Comparison of ENCODE assay signal across 16 cellular contexts in genomic region chr3:117871934-117872333, GRCh38.
DNase-seq lines count a peak whose midpoint lies in the region; ATAC-seq, FAIRE-seq and TF ChIP-seq lines count a peak whose summit lies in the region.
"Had no signal": no experiment of that assay in that cellular context is flagged by ENCODE, and none has a peak within 500 bp of the region (broad histone marks: within the 10 kb centered on the region; RNA-seq: fewer than 3 reads in every experiment).

No MANE protein-coding gene starts in this region.

- no peak for FAIRE-seq in bronchial epithelial cell (lab: Jason Lieb, UNC)
- FAIRE-seq: GM12891, H1, K562 had no signal

- TF ChIP-seq CTCF in bronchial epithelial cell (IDR thresholded peaks at IDR 0.05; ENCODE audit: insufficient read depth, low read length, severe bottlenecking), result no peak
- no peak for TF ChIP-seq CTCF in glutamatergic neuron (IDR thresholded peaks at IDR 0.05; ENCODE audit: partially characterized antibody, unreplicated experiment)
- TF ChIP-seq CTCF in neural progenitor cell (IDR thresholded peaks at IDR 0.05), result no peak

- H3F3A ChIP-seq in GM23248 (ENCODE audit: insufficient read depth) (peaks cover 9% of the 10 kb centered on the region), neural progenitor cell (ENCODE audit: low read depth) (peaks cover 16% of the 10 kb centered on the region)

- H3K4me1 Mint-ChIP-seq in glutamatergic neuron (ENCODE audit: low read depth, unreplicated experiment) (peaks cover 34% of the 10 kb centered on the region), neural progenitor cell (peaks cover 11% of the 10 kb centered on the region)
- H3K4me1 Mint-ChIP-seq in activated CD8-positive, alpha-beta memory T cell treated with anti-CD3 and anti-CD28 coated beads, Interleukin-2, amount 10 ng/mL, durations not matched to agents 7 days and 5 days, result no peaks in the 10 kb centered on the region
- H3K4me1 Mint-ChIP-seq: CD4-positive, CD25-positive, alpha-beta regulatory T cell had no signal

- H3K4me1 ChIP-seq in GM23248 (ENCODE audit: insufficient read depth), result peaks cover 15% of the 10 kb centered on the region; the same call in 1 of the 2 replicates
- peaks cover 32% of the 10 kb centered on the region for H3K4me1 ChIP-seq in neural progenitor cell

- H3K36me3 ChIP-seq in GM23248 (ENCODE audit: low read depth) (no peaks in the 10 kb centered on the region), bronchial epithelial cell (ENCODE audit: control insufficient read depth, insufficient read depth, low read length) (no peaks in the 10 kb centered on the region), neural progenitor cell (no peaks in the 10 kb centered on the region)
- H3K36me3 ChIP-seq: BLaER1 treated with 17β-estradiol and CSF1 and Interleukin-3, amounts not matched to agents 10 nM and 100 nM; HAP-1 had no signal

- no peaks in the 10 kb centered on the region for H3K27me3 ChIP-seq in GM23248 (replicated peaks; ENCODE audit: insufficient read depth)
- no peaks in the 10 kb centered on the region for H3K27me3 ChIP-seq in bronchial epithelial cell (ENCODE audit: control insufficient read depth, insufficient read depth, low read length)
- H3K27me3 ChIP-seq in neural progenitor cell, result no peaks in the 10 kb centered on the region
- H3K27me3 ChIP-seq: BLaER1 treated with 17β-estradiol and CSF1 and Interleukin-3, amounts not matched to agents 10 nM and 100 nM had no signal

- H3K4me2 ChIP-seq in GM23248 (ENCODE audit: unreplicated experiment) (peak overlapping the region; percentile 22), neural progenitor cell (no peak overlapping the region)
- H3K4me2 ChIP-seq: BLaER1 treated with 17β-estradiol and CSF1 and Interleukin-3, amounts not matched to agents 10 nM and 100 nM had no signal

- H3K27me3 Mint-ChIP-seq in glutamatergic neuron (ENCODE audit: unreplicated experiment) (no peaks in the 10 kb centered on the region), neural progenitor cell (ENCODE audit: insufficient read depth, low read depth) (no peaks in the 10 kb centered on the region)
- H3K27me3 Mint-ChIP-seq in activated CD8-positive, alpha-beta memory T cell treated with anti-CD3 and anti-CD28 coated beads, Interleukin-2, amount 10 ng/mL, durations not matched to agents 7 days and 5 days, result no peaks in the 10 kb centered on the region
- H3K27me3 Mint-ChIP-seq: CD4-positive, CD25-positive, alpha-beta regulatory T cell had no signal

- no peak overlapping the region for H3K4me3 Mint-ChIP-seq in glutamatergic neuron (ENCODE audit: unreplicated experiment)
- no peak overlapping the region for H3K4me3 Mint-ChIP-seq in neural progenitor cell
- no peak overlapping the region for H3K4me3 Mint-ChIP-seq in activated CD8-positive, alpha-beta memory T cell treated with anti-CD3 and anti-CD28 coated beads, Interleukin-2, amount 10 ng/mL, durations not matched to agents 7 days and 5 days
- H3K4me3 Mint-ChIP-seq: CD4-positive, CD25-positive, alpha-beta regulatory T cell had no signal

- no peak overlapping the region for H3K9ac ChIP-seq in GM23248
- no peak overlapping the region for H3K9ac ChIP-seq in neural progenitor cell
- H3K9ac ChIP-seq: BLaER1 treated with 17β-estradiol and CSF1 and Interleukin-3, amounts not matched to agents 10 nM and 100 nM had no signal

- no peak for ATAC-seq in activated CD8-positive, alpha-beta memory T cell treated with anti-CD3 and anti-CD28 coated beads, Interleukin-2, amount 10 ng/mL, durations not matched to agents 7 days and 5 days
- ATAC-seq: K562 had no signal

- H4K20me1 ChIP-seq in GM23248 (ENCODE audit: insufficient read depth) (no peaks in the 10 kb centered on the region), neural progenitor cell (ENCODE audit: low read depth) (no peaks in the 10 kb centered on the region)
- H4K20me1 ChIP-seq: BLaER1 treated with 17β-estradiol and CSF1 and Interleukin-3, amounts not matched to agents 10 nM and 100 nM had no signal

- H3K36me3 Mint-ChIP-seq in glutamatergic neuron (ENCODE audit: unreplicated experiment) (no peaks in the 10 kb centered on the region), neural progenitor cell (no peaks in the 10 kb centered on the region)
- no peaks in the 10 kb centered on the region for H3K36me3 Mint-ChIP-seq in activated CD8-positive, alpha-beta memory T cell treated with anti-CD3 and anti-CD28 coated beads, Interleukin-2, amount 10 ng/mL, durations not matched to agents 7 days and 5 days
- H3K36me3 Mint-ChIP-seq: CD4-positive, CD25-positive, alpha-beta regulatory T cell had no signal

- H3K79me2 ChIP-seq in GM23248 (ENCODE audit: insufficient read depth) (no peaks in the 10 kb centered on the region), neural progenitor cell (ENCODE audit: low read depth) (no peaks in the 10 kb centered on the region)

- H3K27ac Mint-ChIP-seq in glutamatergic neuron (ENCODE audit: unreplicated experiment) (peak overlapping the region; percentile 15), neural progenitor cell (no peak overlapping the region)
- no peak overlapping the region for H3K27ac Mint-ChIP-seq in activated CD8-positive, alpha-beta memory T cell treated with anti-CD3 and anti-CD28 coated beads, Interleukin-2, amount 10 ng/mL, durations not matched to agents 7 days and 5 days
- H3K27ac Mint-ChIP-seq: CD4-positive, CD25-positive, alpha-beta regulatory T cell had no signal

- 0 out of 2 replicates have a peak, but pooled peaks cover 11% of the 10 kb centered on the region for H3K9me2 ChIP-seq in GM23248 (ENCODE audit: insufficient read depth)

- CTCF ChIA-PET in activated CD8-positive, alpha-beta memory T cell treated with anti-CD3 and anti-CD28 coated beads, Interleukin-2, amount 10 ng/mL, durations not matched to agents 7 days and 5 days (lab: Charles Lee), result no interaction called here

- in situ Hi-C loops in GM23248 (cut with MboI), result no loop called here

- H3K9me3 Mint-ChIP-seq in glutamatergic neuron (ENCODE audit: unreplicated experiment) (no peaks in the 10 kb centered on the region), neural progenitor cell (no peaks in the 10 kb centered on the region)
- H3K9me3 Mint-ChIP-seq in activated CD8-positive, alpha-beta memory T cell treated with anti-CD3 and anti-CD28 coated beads, Interleukin-2, amount 10 ng/mL, durations not matched to agents 7 days and 5 days (ENCODE audit: low read depth), result peaks cover 4% of the 10 kb centered on the region

- no peaks in the 10 kb centered on the region for H3K9me3 ChIP-seq in GM23248 (ENCODE audit: low read depth)
- H3K9me3 ChIP-seq in neural progenitor cell (ENCODE audit: low read depth), result no peaks in the 10 kb centered on the region
- H3K9me3 ChIP-seq: BLaER1 treated with 17β-estradiol and CSF1 and Interleukin-3, amounts not matched to agents 10 nM and 100 nM; HAP-1 had no signal

- 13 to 26% methylated on average over 2 of the region's 2 CpGs for WGBS in GM23248 (ENCODE audit: low coverage in 1 of 2, low lambda C conversion rate in 2 of 2, missing lambda C conversion rate in 2 of 2), 2 experiments

- H3K4me3 ChIP-seq in GM23248, result no peak overlapping the region
- no peak overlapping the region for H3K4me3 ChIP-seq in bronchial epithelial cell (ENCODE audit: low read depth, low read length)
- no peak overlapping the region for H3K4me3 ChIP-seq in neural progenitor cell
- H3K4me3 ChIP-seq: BLaER1 treated with 17β-estradiol and CSF1 and Interleukin-3, amounts not matched to agents 10 nM and 100 nM; HAP-1; K562 had no signal

- no peak overlapping the region; the same call in 1 of the 2 replicates for H2AFZ ChIP-seq in GM23248
- H2AFZ ChIP-seq in neural progenitor cell (replicated peaks), result no peak overlapping the region

- peak overlapping the region; percentile 12; the same call in 1 of the 2 replicates for H3K27ac ChIP-seq in GM23248
- no peak overlapping the region for H3K27ac ChIP-seq in neural progenitor cell
- H3K27ac ChIP-seq: BLaER1 treated with 17β-estradiol and CSF1 and Interleukin-3, amounts not matched to agents 10 nM and 100 nM; HL-60 had no signal

- DNase-seq in GM23248, result peak; percentile 44
- DNase-seq in bronchial epithelial cell (ENCODE audit: low read depth), result peak; percentile 21
- no peak for DNase-seq in glutamatergic neuron
- DNase-seq in NCI-H82 treated with DMSO at 0.1 percent for 48 hours (lab: John Stamatoyannopoulos, UW; ENCODE audit: unreplicated experiment), result no peak
- no peak for DNase-seq in NOMO-1 treated with DMSO at 0.1 percent for 48 hours (lab: John Stamatoyannopoulos, UW; ENCODE audit: unreplicated experiment)
- no peak for DNase-seq in neural progenitor cell (ENCODE audit: low spot score)
- DNase-seq in activated CD8-positive, alpha-beta memory T cell treated with anti-CD3 and anti-CD28 coated beads, Interleukin-2, amount 10 ng/mL, durations not matched to agents 7 days and 5 days, result no peak
- DNase-seq: ACHN; CD4-positive, CD25-positive, alpha-beta regulatory T cell; DMS53 had no signal

Comparison
In these comparisons a context has a peak if more than half of its experiments do, and no peak if none do; other contexts are left out.
1. DNase-seq: peak in GM23248 (single experiment) and bronchial epithelial cell (single experiment); none in glutamatergic neuron (single experiment), NCI-H82 treated with DMSO at 0.1 percent for 48 hours (single experiment), NOMO-1 treated with DMSO at 0.1 percent for 48 hours (single experiment), neural progenitor cell (single experiment) and activated CD8-positive, alpha-beta memory T cell treated with anti-CD3 and anti-CD28 coated beads, Interleukin-2, amount 10 ng/mL, durations not matched to agents 7 days and 5 days (single experiment).